ENCODE assay signal across 8 cellular contexts in the genomic region with DNA sequence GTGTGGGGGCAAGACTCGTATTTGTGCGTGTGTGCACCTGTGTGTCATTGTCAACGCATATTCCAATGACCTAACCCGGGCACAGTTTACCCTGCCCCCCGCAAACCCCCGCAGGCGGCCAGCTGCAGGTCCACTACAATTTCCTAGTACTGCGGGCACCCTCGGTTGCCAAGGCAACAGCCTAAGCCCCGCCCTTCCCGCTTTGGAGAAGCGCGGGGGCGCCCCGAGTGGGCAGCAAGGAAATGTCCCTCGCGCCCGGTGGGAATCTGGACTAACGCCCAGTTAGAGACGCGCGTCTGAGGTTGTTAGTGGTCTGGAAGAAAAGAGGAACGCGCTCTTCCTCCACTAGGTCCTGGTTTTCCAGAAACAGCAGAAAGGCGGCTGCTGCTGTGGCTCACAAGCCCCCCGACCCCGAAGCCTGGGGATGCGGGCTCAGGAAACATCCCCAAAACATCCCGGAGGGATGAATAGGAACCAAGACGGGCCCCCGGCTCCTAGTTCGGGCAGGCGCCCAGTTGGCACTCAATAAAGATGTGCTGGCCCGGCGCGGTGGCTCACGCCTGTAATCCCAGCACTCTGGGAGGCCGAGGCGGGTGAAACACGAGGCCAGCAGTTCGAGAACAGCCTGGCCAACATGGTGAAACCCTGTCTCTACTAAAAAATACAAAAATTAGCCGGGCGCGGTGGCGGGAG. TPM values are rescaled to one million over a fixed set of nuclear protein-coding genes. Genes with fewer than 3 reads are reported as not detected.
DNase-seq lines count a peak whose midpoint lies in the region; ATAC-seq and TF ChIP-seq lines count a peak whose summit lies in the region.

No MANE protein-coding gene starts in this region.

- no peak overlapping the region for H3K27ac ChIP-seq in HUES64 (ENCODE audit: low read depth, low read length)

- DNase-seq in CD1c-positive myeloid dendritic cell (ENCODE audit: extremely low spot score) (peak; percentile 92), fibroblast of villous mesenchyme (ENCODE audit: low read depth) (peak; percentile 80), HuH-7.5 (ENCODE audit: low spot score) (no peak)
- peak; percentile 38 for DNase-seq in activated CD4-positive, alpha-beta memory T cell treated with anti-CD3 and anti-CD28 coated beads, Interleukin-2, amount 10 ng/mL, durations not matched to agents 7 days and 5 days
- no peak for DNase-seq in natural killer cell treated with Interleukin-12 subunit alpha and Interleukin-12 subunit beta and Interleukin-15 and Interleukin-18, amount 100 ng/mL, for 72 hours (ENCODE audit: low spot score)

- H3K4me1 Mint-ChIP-seq in activated CD4-positive, alpha-beta memory T cell treated with anti-CD3 and anti-CD28 coated beads, Interleukin-2, amount 10 ng/mL, durations not matched to agents 7 days and 5 days = peaks cover 44% of the 10 kb centered on the region
- peaks cover 29 to 30% of the 10 kb centered on the region in 2 donors for H3K4me1 Mint-ChIP-seq in natural killer cell treated with Interleukin-12 subunit alpha and Interleukin-12 subunit beta and Interleukin-15 and Interleukin-18, amount 100 ng/mL, for 72 hours (ENCODE audit: low read depth in 2 of 2)

- H3K27me3 Mint-ChIP-seq in activated CD4-positive, alpha-beta memory T cell treated with anti-CD3 and anti-CD28 coated beads, Interleukin-2, amount 10 ng/mL, durations not matched to agents 7 days and 5 days = no peaks in the 10 kb centered on the region
- H3K27me3 Mint-ChIP-seq in natural killer cell treated with Interleukin-12 subunit alpha and Interleukin-12 subunit beta and Interleukin-15 and Interleukin-18, amount 100 ng/mL, for 72 hours = no peaks in the 10 kb centered on the region

- 49% methylated on average over 45 of the region's 45 CpGs for WGBS in HUES64

- H3K4me3 ChIP-seq in HUES64 (ENCODE audit: low read length) (peak overlapping the region; percentile 52), fibroblast of villous mesenchyme (ENCODE audit: low read depth, low read length) (peak overlapping the region; percentile 70)

- ATAC-seq in natural killer cell treated with Interleukin-12 subunit alpha and Interleukin-12 subunit beta and Interleukin-15 and Interleukin-18, amount 100 ng/mL, for 72 hours = no peak
- ATAC-seq in GM19328 (IDR thresholded peaks at IDR 0.05; ENCODE audit: unreplicated experiment) (no peak), GM21717 (IDR thresholded peaks at IDR 0.05; ENCODE audit: unreplicated experiment) (no peak)

- no peaks in the 10 kb centered on the region for H3K36me3 ChIP-seq in HUES64 (ENCODE audit: insufficient read depth, low read length)

- CTCF ChIA-PET in activated CD4-positive, alpha-beta memory T cell treated with anti-CD3 and anti-CD28 coated beads, Interleukin-2, amount 10 ng/mL, durations not matched to agents 7 days and 5 days (lab: Charles Lee) = interaction anchor here (1.2 to 5.0 kb wide), 3 partner anchors 7 to 34 kb away, joined by 3 to 52 read pairs (median 43); a partner anchor contains a TSS

- peak overlapping the region; percentile 78 for H3K4me3 Mint-ChIP-seq in activated CD4-positive, alpha-beta memory T cell treated with anti-CD3 and anti-CD28 coated beads, Interleukin-2, amount 10 ng/mL, durations not matched to agents 7 days and 5 days
- peak overlapping the region; percentile 96 for H3K4me3 Mint-ChIP-seq in natural killer cell treated with Interleukin-12 subunit alpha and Interleukin-12 subunit beta and Interleukin-15 and Interleukin-18, amount 100 ng/mL, for 72 hours

- H3K9ac ChIP-seq in HUES64 (ENCODE audit: low read depth, low read length) = no peak overlapping the region

- no peaks in the 10 kb centered on the region for H3K9me3 Mint-ChIP-seq in activated CD4-positive, alpha-beta memory T cell treated with anti-CD3 and anti-CD28 coated beads, Interleukin-2, amount 10 ng/mL, durations not matched to agents 7 days and 5 days
- no peaks in the 10 kb centered on the region for H3K9me3 Mint-ChIP-seq in natural killer cell treated with Interleukin-12 subunit alpha and Interleukin-12 subunit beta and Interleukin-15 and Interleukin-18, amount 100 ng/mL, for 72 hours

- peaks cover 14% of the 10 kb centered on the region; the same call in 1 of the 2 replicates for H3K4me1 ChIP-seq in HUES64 (ENCODE audit: insufficient read depth, low read length)

- POLR2A ChIA-PET in activated CD4-positive, alpha-beta memory T cell treated with anti-CD3 and anti-CD28 coated beads, Interleukin-2, amount 10 ng/mL, durations not matched to agents 7 days and 5 days (lab: Charles Lee) = interaction anchor here (0.8 to 3.9 kb wide), 4 partner anchors 8 to 301 kb away, joined by 3 to 40 read pairs (median 10); a partner anchor contains a TSS

- peak overlapping the region; percentile 77 for H3K27ac Mint-ChIP-seq in activated CD4-positive, alpha-beta memory T cell treated with anti-CD3 and anti-CD28 coated beads, Interleukin-2, amount 10 ng/mL, durations not matched to agents 7 days and 5 days
- peak overlapping the region; percentile 26 to 64 for H3K27ac Mint-ChIP-seq in natural killer cell treated with Interleukin-12 subunit alpha and Interleukin-12 subunit beta and Interleukin-15 and Interleukin-18, amount 100 ng/mL, for 72 hours

- no peaks in the 10 kb centered on the region for H3K9me3 ChIP-seq in HUES64 (ENCODE audit: insufficient read depth, low read depth, low read length)

- peaks cover 36% of the 10 kb centered on the region for H3K27me3 ChIP-seq in HUES64 (ENCODE audit: insufficient read depth, low read length)

- H3K36me3 Mint-ChIP-seq in activated CD4-positive, alpha-beta memory T cell treated with anti-CD3 and anti-CD28 coated beads, Interleukin-2, amount 10 ng/mL, durations not matched to agents 7 days and 5 days (ENCODE audit: low read depth) = peaks cover 4% of the 10 kb centered on the region
- H3K36me3 Mint-ChIP-seq in natural killer cell treated with Interleukin-12 subunit alpha and Interleukin-12 subunit beta and Interleukin-15 and Interleukin-18, amount 100 ng/mL, for 72 hours = no peaks in the 10 kb centered on the region

- TF ChIP-seq CTCF in fibroblast of villous mesenchyme (IDR thresholded peaks at IDR 0.05; ENCODE audit: insufficient read depth, low read depth, low read length) = peak; percentile 17

RNA-seq across cellular contexts. Expression of a gene that starts 1.1 kb away (rescaled TPM):
- polyA plus RNA-seq in HUES64 (2013, experiment 1 of 2) = 4.6 TPM
- 6.8 TPM for polyA plus RNA-seq in HUES64 (2013, experiment 2 of 2)
- 10 to 100 TPM; 10.8 to 13.3 TPM for total RNA-seq in activated CD4-positive, alpha-beta memory T cell treated with anti-CD3 and anti-CD28 coated beads, Interleukin-2, amount 10 ng/mL, durations not matched to agents 7 days and 5 days
- total RNA-seq in fibroblast of villous mesenchyme = 5.2 and 7.1 TPM in 2 replicates
- total RNA-seq in natural killer cell treated with Interleukin-12 subunit alpha and Interleukin-12 subunit beta and Interleukin-15 and Interleukin-18, amount 100 ng/mL, for 72 hours = 10 to 100 TPM in 1 of 2 donors, 1 to 10 TPM in 1; 8.7 to 13.1 TPM

RNA-seq across cellular contexts. Expression of a gene that starts 2.2 kb away (rescaled TPM):
- polyA plus RNA-seq in HUES64 (2013, experiment 1 of 2) = 2.8 TPM
- 4.8 TPM for polyA plus RNA-seq in HUES64 (2013, experiment 2 of 2)
- total RNA-seq in activated CD4-positive, alpha-beta memory T cell treated with anti-CD3 and anti-CD28 coated beads, Interleukin-2, amount 10 ng/mL, durations not matched to agents 7 days and 5 days = 10 to 100 TPM; 57.4 to 58.1 TPM
- 18.0 and 19.9 TPM in 2 replicates for total RNA-seq in fibroblast of villous mesenchyme
- total RNA-seq in natural killer cell treated with Interleukin-12 subunit alpha and Interleukin-12 subunit beta and Interleukin-15 and Interleukin-18, amount 100 ng/mL, for 72 hours = 10 to 100 TPM; 28.0 to 33.2 TPM

RNA-seq across cellular contexts. Expression of a gene that starts 7.3 kb away (rescaled TPM):
- 32.2 TPM for polyA plus RNA-seq in HUES64 (2013, experiment 1 of 2)
- polyA plus RNA-seq in HUES64 (2013, experiment 2 of 2) = 43.2 TPM
- 10 to 100 TPM; 18.4 to 22.0 TPM for total RNA-seq in activated CD4-positive, alpha-beta memory T cell treated with anti-CD3 and anti-CD28 coated beads, Interleukin-2, amount 10 ng/mL, durations not matched to agents 7 days and 5 days
- total RNA-seq in fibroblast of villous mesenchyme = 23.3 and 37.7 TPM in 2 replicates
- 10 to 100 TPM; 22.4 to 42.6 TPM for total RNA-seq in natural killer cell treated with Interleukin-12 subunit alpha and Interleukin-12 subunit beta and Interleukin-15 and Interleukin-18, amount 100 ng/mL, for 72 hours

RNA-seq across cellular contexts. Expression of a gene that starts 8.7 kb away (rescaled TPM):
- polyA plus RNA-seq in HUES64 (2013, experiment 1 of 2) = 28.1 TPM
- polyA plus RNA-seq in HUES64 (2013, experiment 2 of 2) = 39.0 TPM
- 10 to 100 TPM; 31.0 to 34.2 TPM for total RNA-seq in activated CD4-positive, alpha-beta memory T cell treated with anti-CD3 and anti-CD28 coated beads, Interleukin-2, amount 10 ng/mL, durations not matched to agents 7 days and 5 days
- total RNA-seq in fibroblast of villous mesenchyme = 29.4 and 42.2 TPM in 2 replicates
- 1 to 10 TPM; 7.9 to 8.4 TPM for total RNA-seq in natural killer cell treated with Interleukin-12 subunit alpha and Interleukin-12 subunit beta and Interleukin-15 and Interleukin-18, amount 100 ng/mL, for 72 hours

RNA-seq across cellular contexts. Expression of a gene that starts 19.7 kb away (rescaled TPM):
- 1,545 TPM for polyA plus RNA-seq in HUES64 (2013, experiment 1 of 2)
- polyA plus RNA-seq in HUES64 (2013, experiment 2 of 2) = 1,639 TPM
- total RNA-seq in activated CD4-positive, alpha-beta memory T cell treated with anti-CD3 and anti-CD28 coated beads, Interleukin-2, amount 10 ng/mL, durations not matched to agents 7 days and 5 days = 1,000 to 10,000 TPM; 1,042 to 1,047 TPM
- 617 and 759 TPM in 2 replicates for total RNA-seq in fibroblast of villous mesenchyme
- 100 to 1,000 TPM; 598 to 910 TPM for total RNA-seq in natural killer cell treated with Interleukin-12 subunit alpha and Interleukin-12 subunit beta and Interleukin-15 and Interleukin-18, amount 100 ng/mL, for 72 hours

Comparison
In these comparisons a context has a peak if more than half of its experiments do, and no peak if none do; other contexts are left out.
1. DNase-seq: peak in CD1c-positive myeloid dendritic cell (single experiment), activated CD4-positive, alpha-beta memory T cell treated with anti-CD3 and anti-CD28 coated beads, Interleukin-2, amount 10 ng/mL, durations not matched to agents 7 days and 5 days (single experiment) and fibroblast of villous mesenchyme (single experiment); none in natural killer cell treated with Interleukin-12 subunit alpha and Interleukin-12 subunit beta and Interleukin-15 and Interleukin-18, amount 100 ng/mL, for 72 hours (single experiment) and HuH-7.5 (single experiment).